39 cellular contexts compared by ENCODE assay signal in the genomic region with DNA sequence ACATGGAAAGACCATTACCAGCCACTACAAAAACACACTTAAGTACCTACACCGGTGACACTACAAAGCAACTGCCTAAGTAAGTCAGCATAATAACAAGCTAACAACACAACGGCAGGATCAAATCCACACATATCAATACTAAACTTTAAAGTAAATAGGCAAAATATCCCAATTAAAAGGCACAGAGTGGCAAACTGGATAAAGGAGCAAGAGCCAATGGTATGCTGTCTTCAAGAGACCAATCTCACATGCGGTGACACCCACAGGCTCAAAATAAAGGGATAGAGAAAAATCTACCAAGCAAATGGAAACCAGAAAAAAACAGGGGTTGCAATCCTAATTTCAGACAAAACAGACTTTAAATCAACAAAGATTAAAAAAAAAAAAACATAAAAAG.
"Had no signal": no experiment of that assay in that cellular context is flagged by ENCODE, and none has a peak within 500 bp of the region (broad histone marks: within the 10 kb centered on the region; RNA-seq: fewer than 3 reads in every experiment).

No MANE protein-coding gene starts in this region.

- H3K4me3 ChIP-seq: adrenal gland, ascending aorta, body of pancreas, breast epithelium, cardiac muscle cell had no signal

- FAIRE-seq: astrocyte, bronchial epithelial cell had no signal

- H3K4me3 Mint-ChIP-seq: activated naive CD4-positive, alpha-beta T cell treated with anti-CD3 and anti-CD28 coated beads for 36 hours; activated naive CD4-positive, alpha-beta T cell treated with anti-CD3 and anti-CD28 coated beads, Interleukin-2, amount 10 ng/mL, durations not matched to agents 7 days and 5 days; activated naive CD4-positive, alpha-beta T cell treated with anti-CD3 and anti-CD28 coated beads, Interleukin-2, amount 50 U/mL, for 24 hours; activated naive CD8-positive, alpha-beta T cell; activated naive CD8-positive, alpha-beta T cell treated with anti-CD3 and anti-CD28 coated beads for 36 hours; activated naive CD8-positive, alpha-beta T cell treated with anti-CD3 and anti-CD28 coated beads, Interleukin-2, amount 10 ng/mL, durations not matched to agents 7 days and 5 days; activated naive CD8-positive, alpha-beta T cell treated with anti-CD3 and anti-CD28 coated beads, Interleukin-2, amount 50 U/mL, for 24 hours; activated T-cell treated with anti-CD3 and anti-CD28 coated beads, Interleukin-2, amount 50 U/mL, for 24 hours; activated T-cell treated with anti-CD3 and anti-CD28 coated beads, Interleukin-2, amount 50 U/mL, for 4 hours; activated T-cell treated with anti-CD3 and anti-CD28 coated beads, Interleukin-2, amount 50 U/mL, for 72 hours; activated T-helper 1 cell treated with anti-CD3 and anti-CD28 coated beads, Interleukin-12 subunit alpha, Interleukin-12 subunit beta, Interleukin-2, Interleukin-4 antibody, amounts not matched to agents 30 ng/mL and 10 ng/mL and 1 ng/mL, durations not matched to agents 14 hours and 24 hours and 36 hours; activated T-helper 17 cell treated with anti-CD3 and anti-CD28 coated beads, Interleukin-2, amount 50 U/mL, for 72 hours; brain; central memory CD8-positive, alpha-beta T cell had no signal

- ATAC-seq: activated naive CD4-positive, alpha-beta T cell treated with anti-CD3 and anti-CD28 coated beads, Interleukin-2, amount 50 U/mL, for 72 hours; activated naive CD8-positive, alpha-beta T cell treated with anti-CD3 and anti-CD28 coated beads, Interleukin-2, amount 50 U/mL, for 24 hours; activated T-cell treated with anti-CD3 and anti-CD28 coated beads, Interleukin-2, amount 50 U/mL, for 4 hours; activated T-cell treated with anti-CD3 and anti-CD28 coated beads, Interleukin-2, amount 50 U/mL, for 72 hours; activated T-helper 17 cell treated with anti-CD3 and anti-CD28 coated beads, Interleukin-2, amount 50 U/mL, for 72 hours; body of pancreas had no signal

- H3K4me1 Mint-ChIP-seq: activated naive CD4-positive, alpha-beta T cell treated with anti-CD3 and anti-CD28 coated beads, Interleukin-2, amount 10 ng/mL, durations not matched to agents 7 days and 5 days; activated naive CD4-positive, alpha-beta T cell treated with anti-CD3 and anti-CD28 coated beads, Interleukin-2, amount 50 U/mL, for 24 hours; activated naive CD8-positive, alpha-beta T cell treated with anti-CD3 and anti-CD28 coated beads for 36 hours; activated naive CD8-positive, alpha-beta T cell treated with anti-CD3 and anti-CD28 coated beads, Interleukin-2, amount 10 ng/mL, durations not matched to agents 7 days and 5 days; activated naive CD8-positive, alpha-beta T cell treated with anti-CD3 and anti-CD28 coated beads, Interleukin-2, amount 50 U/mL, for 24 hours; activated T-helper 17 cell treated with anti-CD3 and anti-CD28 coated beads, Interleukin-2, amount 50 U/mL, for 72 hours; brain; central memory CD8-positive, alpha-beta T cell had no signal

- H3K36me3 ChIP-seq: adrenal gland, ascending aorta, brain microvascular endothelial cell, breast epithelium, cardiac muscle cell had no signal

- H3K36me3 Mint-ChIP-seq: activated naive CD4-positive, alpha-beta T cell treated with anti-CD3 and anti-CD28 coated beads, Interleukin-2, amount 10 ng/mL, durations not matched to agents 7 days and 5 days; activated naive CD4-positive, alpha-beta T cell treated with anti-CD3 and anti-CD28 coated beads, Interleukin-2, amount 50 U/mL, for 24 hours; activated naive CD8-positive, alpha-beta T cell; activated naive CD8-positive, alpha-beta T cell treated with anti-CD3 and anti-CD28 coated beads for 36 hours; activated naive CD8-positive, alpha-beta T cell treated with anti-CD3 and anti-CD28 coated beads, Interleukin-2, amount 10 ng/mL, durations not matched to agents 7 days and 5 days; brain had no signal

- H3K27me3 ChIP-seq: adrenal gland, ascending aorta, body of pancreas, brain microvascular endothelial cell, breast epithelium, cardiac muscle cell had no signal

- H3K27ac Mint-ChIP-seq: activated naive CD4-positive, alpha-beta T cell treated with anti-CD3 and anti-CD28 coated beads for 36 hours; activated naive CD4-positive, alpha-beta T cell treated with anti-CD3 and anti-CD28 coated beads, Interleukin-2, amount 10 ng/mL, durations not matched to agents 7 days and 5 days; activated naive CD4-positive, alpha-beta T cell treated with anti-CD3 and anti-CD28 coated beads, Interleukin-2, amount 50 U/mL, for 24 hours; activated naive CD4-positive, alpha-beta T cell treated with anti-CD3 and anti-CD28 coated beads, Interleukin-2, amount 50 U/mL, for 72 hours; activated naive CD8-positive, alpha-beta T cell; activated naive CD8-positive, alpha-beta T cell treated with anti-CD3 and anti-CD28 coated beads for 36 hours; activated naive CD8-positive, alpha-beta T cell treated with anti-CD3 and anti-CD28 coated beads, Interleukin-2, amount 10 ng/mL, durations not matched to agents 7 days and 5 days; activated naive CD8-positive, alpha-beta T cell treated with anti-CD3 and anti-CD28 coated beads, Interleukin-2, amount 50 U/mL, for 24 hours; activated T-cell treated with anti-CD3 and anti-CD28 coated beads, Interleukin-2, amount 50 U/mL, for 24 hours; activated T-cell treated with anti-CD3 and anti-CD28 coated beads, Interleukin-2, amount 50 U/mL, for 72 hours; activated T-helper 1 cell treated with anti-CD3 and anti-CD28 coated beads, Interleukin-12 subunit alpha, Interleukin-12 subunit beta, Interleukin-2, Interleukin-4 antibody, amounts not matched to agents 30 ng/mL and 10 ng/mL and 1 ng/mL, durations not matched to agents 14 hours and 24 hours and 36 hours; activated T-helper 17 cell treated with anti-CD3 and anti-CD28 coated beads, Interleukin-2, amount 50 U/mL, for 72 hours; activated T-helper 2 cell treated with anti-CD3 and anti-CD28 coated beads, Interferon-gamma antibody, Interleukin-2, Interleukin-4, amounts not matched to agents 10 μg/mL and 5 μg/mL and 100 μg/mL, durations not matched to agents 14 hours and 24 hours and 36 hours; brain had no signal

- H3K9me3 ChIP-seq: adrenal gland, ascending aorta had no signal

- H3K27ac ChIP-seq: adrenal gland, ascending aorta, body of pancreas, brain microvascular endothelial cell, breast epithelium, cardiac muscle cell had no signal

- DNase-seq: activated effector memory CD4-positive, alpha-beta T cell treated with anti-CD3 and anti-CD28 coated beads, Interleukin-2, amount 50 U/mL, for 16 hours; activated effector memory CD4-positive, alpha-beta T cell treated with Interleukin-2 at 50 U/mL for 16 hours; activated gamma-delta T cell; activated gamma-delta T cell treated with Interleukin-2 at 50 U/mL for 16 hours; activated naive CD4-positive, alpha-beta T cell; activated naive CD4-positive, alpha-beta T cell treated with anti-CD3 and anti-CD28 coated beads for 36 hours; activated naive CD4-positive, alpha-beta T cell treated with anti-CD3 and anti-CD28 coated beads, Interleukin-2, amount 10 ng/mL, durations not matched to agents 7 days and 5 days; activated naive CD4-positive, alpha-beta T cell treated with anti-CD3 and anti-CD28 coated beads, Interleukin-2, amount 50 U/mL, for 16 hours; activated naive CD4-positive, alpha-beta T cell treated with Interleukin-2 at 50 U/mL for 16 hours; activated naive CD8-positive, alpha-beta T cell treated with anti-CD3 and anti-CD28 coated beads for 36 hours; activated naive CD8-positive, alpha-beta T cell treated with anti-CD3 and anti-CD28 coated beads, Interleukin-2, amount 10 ng/mL, durations not matched to agents 7 days and 5 days; activated naive CD8-positive, alpha-beta T cell treated with anti-CD3 and anti-CD28 coated beads, Interleukin-2, amount 50 U/mL, for 24 hours; activated T-cell treated with anti-CD3 and anti-CD28 coated beads, Interleukin-2, amount 50 U/mL, for 1 hour; activated T-cell treated with anti-CD3 and anti-CD28 coated beads, Interleukin-2, amount 50 U/mL, for 24 hours; activated T-cell treated with anti-CD3 and anti-CD28 coated beads, Interleukin-2, amount 50 U/mL, for 4 hours; activated T-cell treated with anti-CD3 and anti-CD28 coated beads, Interleukin-2, amount 50 U/mL, for 48 hours; activated T-cell treated with anti-CD3 and anti-CD28 coated beads, Interleukin-2, amount 50 U/mL, for 72 hours; adrenal gland; amniotic stem cell; amygdala; anterior cingulate cortex; aorta; body of pancreas; brain microvascular endothelial cell; caudate nucleus; cerebellar nuclear complex had no signal

- H3K27me3 Mint-ChIP-seq: activated naive CD4-positive, alpha-beta T cell treated with anti-CD3 and anti-CD28 coated beads, Interleukin-2, amount 10 ng/mL, durations not matched to agents 7 days and 5 days; activated naive CD8-positive, alpha-beta T cell treated with anti-CD3 and anti-CD28 coated beads for 36 hours; activated naive CD8-positive, alpha-beta T cell treated with anti-CD3 and anti-CD28 coated beads, Interleukin-2, amount 10 ng/mL, durations not matched to agents 7 days and 5 days; activated naive CD8-positive, alpha-beta T cell treated with anti-CD3 and anti-CD28 coated beads, Interleukin-2, amount 50 U/mL, for 24 hours; activated T-cell treated with anti-CD3 and anti-CD28 coated beads, Interleukin-2, amount 50 U/mL, for 24 hours; activated T-helper 17 cell treated with anti-CD3 and anti-CD28 coated beads, Interleukin-2, amount 50 U/mL, for 72 hours; central memory CD8-positive, alpha-beta T cell had no signal

- H3K4me1 ChIP-seq: adrenal gland, ascending aorta, body of pancreas, breast epithelium had no signal
